Comparison of ENCODE assay signal across 8 cellular contexts in genomic region chr10:79443338-79444242, GRCh38. TPM values are rescaled to one million over a fixed set of nuclear protein-coding genes. Genes with fewer than 3 reads are reported as not detected.
DNase-seq lines count a peak whose midpoint lies in the region; ATAC-seq and TF ChIP-seq lines count a peak whose summit lies in the region.

No MANE protein-coding gene starts in this region.

- H3K9ac ChIP-seq in BLaER1 (peak overlapping the region; percentile 49), Loucy (ENCODE audit: low read depth, low read length, poor library complexity, severe bottlenecking) (peak overlapping the region; percentile 69)

- H3K4me3 ChIP-seq in BLaER1 (peak overlapping the region; percentile 83), Loucy (ENCODE audit: low read length, poor library complexity, severe bottlenecking) (peak overlapping the region; percentile 81), dorsolateral prefrontal cortex (peak overlapping the region; percentile 64 to 97 (median 86))

- no peak overlapping the region for H2AFZ ChIP-seq in Loucy (ENCODE audit: low read length)

- intact Hi-C loops in dorsolateral prefrontal cortex (cut with DNase I), result loop anchor here (2.0 to 10.0 kb wide), 2 partner anchors 43 to 59 kb away; no protein-coding TSS in a partner anchor

- H4K20me1 ChIP-seq in BLaER1 (peaks cover 61% of the 10 kb centered on the region), Loucy (ENCODE audit: insufficient read depth, low read length, poor library complexity, severe bottlenecking) (peaks cover 18% of the 10 kb centered on the region)

- peaks cover 19% of the 10 kb centered on the region for H3K27me3 Mint-ChIP-seq in neural crest cell (ENCODE audit: low read depth)

- peak in 1 of 10 donors; percentile 27 for DNase-seq in dorsolateral prefrontal cortex
- DNase-seq in neural crest cell (ENCODE audit: low read depth, low spot score), result no peak
- no peak for DNase-seq in NCI-H2227 treated with DMSO at 0.1 percent for 48 hours (lab: John Stamatoyannopoulos, UW)
- no peak for DNase-seq in NCI-H2029 (lab: John Stamatoyannopoulos, UW)
- DNase-seq in NCI-H2029 treated with DMSO at 0.1 percent for 48 hours (lab: John Stamatoyannopoulos, UW), result no peak

- H3K4me1 ChIP-seq in BLaER1 (peaks cover 55% of the 10 kb centered on the region), Loucy (ENCODE audit: insufficient read depth, low read length, poor library complexity, severe bottlenecking) (peaks cover 36% of the 10 kb centered on the region)

- no peaks in the 10 kb centered on the region for H3K36me3 Mint-ChIP-seq in neural crest cell (ENCODE audit: low read depth)

- H3K9me3 Mint-ChIP-seq in neural crest cell, result no peaks in the 10 kb centered on the region

- peaks cover 18% of the 10 kb centered on the region; the same call in 1 of the 2 replicates for H3K79me2 ChIP-seq in Loucy (ENCODE audit: insufficient read depth, low read length)

- TF ChIP-seq CTCF in Loucy (conservative IDR thresholded peaks at IDR 0.05; ENCODE audit: low read length) (no peak), dorsolateral prefrontal cortex (IDR thresholded peaks at IDR 0.05 in 54 of 56, conservative IDR thresholded peaks at IDR 0.05 in 2 of 56; ENCODE audit: low read depth in 1 of 56, partially characterized antibody in 56 of 56) (no peak), neural crest cell (conservative IDR thresholded peaks at IDR 0.05) (no peak)

- peaks cover 39% of the 10 kb centered on the region for H3K4me1 Mint-ChIP-seq in neural crest cell

- H3K36me3 ChIP-seq in BLaER1 (peaks cover 8% of the 10 kb centered on the region; the same call in 1 of the 2 replicates), Loucy (ENCODE audit: insufficient read depth, low read length) (no peaks in the 10 kb centered on the region)

- ATAC-seq in GM18907 (IDR thresholded peaks at IDR 0.05; ENCODE audit: unreplicated experiment), result no peak

- H3K27me3 ChIP-seq in BLaER1 (no peaks in the 10 kb centered on the region), Loucy (ENCODE audit: insufficient read depth, low read length, poor library complexity, severe bottlenecking) (no peaks in the 10 kb centered on the region), dorsolateral prefrontal cortex (peaks cover 0 to 13% (median 0%) of the 10 kb centered on the region in 45 donors)

- H3K4me2 ChIP-seq in BLaER1 (peak overlapping the region; percentile 85), Loucy (ENCODE audit: low read depth, low read length, poor library complexity, severe bottlenecking) (peak overlapping the region; percentile 99)

- H3K27ac ChIP-seq in BLaER1 (peak overlapping the region; percentile 39), dorsolateral prefrontal cortex (peak overlapping the region; percentile 22 to 99 (median 97))

- H3K9me3 ChIP-seq in BLaER1, result no peaks in the 10 kb centered on the region
- no peaks in the 10 kb centered on the region for H3K9me3 ChIP-seq in Loucy (ENCODE audit: insufficient read depth, low read depth, low read length)

- H3K27ac Mint-ChIP-seq in neural crest cell (ENCODE audit: unreplicated experiment), result no peak overlapping the region

- H3K9me2 ChIP-seq in Loucy (replicated peaks; ENCODE audit: low read depth, low read length), result no peaks in the 10 kb centered on the region

- H3F3A ChIP-seq in Loucy (ENCODE audit: low read depth), result no peaks in the 10 kb centered on the region

- H3K4me3 Mint-ChIP-seq in neural crest cell, result peak overlapping the region; percentile 96

RNA-seq across cellular contexts. Expression of gene ZCCHC24, which starts 1.8 kb away (rescaled TPM):
- total RNA-seq in dorsolateral prefrontal cortex (100 to 1,000 TPM in 56 of 120 experiments, 10 to 100 TPM in 64; 46.7 to 245 (median 97.2) TPM), neural crest cell (24.3 and 26.5 TPM in 2 replicates)
